ENCODE assay signal across 1 cellular context in the genomic region with DNA sequence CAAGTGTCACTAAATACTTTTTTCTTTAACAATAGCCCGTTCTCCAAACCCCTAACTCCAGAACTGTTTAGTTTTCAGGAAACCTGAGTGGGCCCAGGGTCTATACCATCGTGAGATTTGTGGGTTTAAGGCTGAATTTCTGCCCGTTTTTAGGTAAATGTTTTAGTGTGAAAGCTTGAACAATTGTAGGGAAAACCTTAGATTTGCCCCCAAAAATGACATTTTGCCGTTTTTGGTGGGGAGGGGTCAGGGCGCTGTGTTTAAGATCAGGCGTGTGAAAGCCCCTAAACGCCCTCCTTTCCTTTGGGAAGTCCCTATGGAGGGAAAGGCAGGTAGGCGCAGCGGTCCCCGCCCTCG.
TF ChIP-seq lines count a peak whose summit lies in the region.

No MANE protein-coding gene starts in this region.

TF ChIP-seq in HepG2, 621 proteins besides CTCF, POLR2A, EP300 and RAD21:
- TF ChIP-seq ZNF790 (CRISPR knock-in tag; IDR thresholded peaks at IDR 0.05; ENCODE audit: borderline replicate concordance) (0 out of 2 replicates have a peak, but pooled peaks have one; percentile 57), PRDM10 (CRISPR knock-in tag; IDR thresholded peaks at IDR 0.05; ENCODE audit: low read depth) (peak; percentile 72; the same call in 1 of the 2 replicates), ZNF883 (CRISPR knock-in tag; IDR thresholded peaks at IDR 0.05; ENCODE audit: not compliant biosample characterization) (no peak)
- TF ChIP-seq, protein P1, sequence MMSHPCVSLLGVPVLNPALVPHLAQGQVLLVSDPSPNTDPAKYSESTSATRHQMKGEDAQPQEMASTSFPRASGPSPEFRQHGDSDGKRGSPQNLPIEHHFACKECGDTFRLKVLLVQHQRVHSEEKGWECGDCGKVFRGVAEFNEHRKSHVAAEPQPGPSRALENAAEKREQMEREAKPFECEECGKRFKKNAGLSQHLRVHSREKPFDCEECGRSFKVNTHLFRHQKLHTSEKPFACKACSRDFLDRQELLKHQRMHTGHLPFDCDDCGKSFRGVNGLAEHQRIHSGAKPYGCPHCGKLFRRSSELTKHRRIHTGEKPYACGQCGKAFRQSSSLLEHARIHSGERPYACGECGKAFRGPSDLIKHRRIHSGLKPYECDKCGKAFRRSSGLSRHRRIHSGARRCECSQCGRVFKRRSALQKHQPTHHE (CRISPR knock-in tag; IDR thresholded peaks at IDR 0.05; ENCODE audit: borderline replicate concordance), result 0 out of 2 replicates have a peak, but pooled peaks have one; percentile 9
